ENCODE assay signal across 8 cellular contexts in the genomic region with DNA sequence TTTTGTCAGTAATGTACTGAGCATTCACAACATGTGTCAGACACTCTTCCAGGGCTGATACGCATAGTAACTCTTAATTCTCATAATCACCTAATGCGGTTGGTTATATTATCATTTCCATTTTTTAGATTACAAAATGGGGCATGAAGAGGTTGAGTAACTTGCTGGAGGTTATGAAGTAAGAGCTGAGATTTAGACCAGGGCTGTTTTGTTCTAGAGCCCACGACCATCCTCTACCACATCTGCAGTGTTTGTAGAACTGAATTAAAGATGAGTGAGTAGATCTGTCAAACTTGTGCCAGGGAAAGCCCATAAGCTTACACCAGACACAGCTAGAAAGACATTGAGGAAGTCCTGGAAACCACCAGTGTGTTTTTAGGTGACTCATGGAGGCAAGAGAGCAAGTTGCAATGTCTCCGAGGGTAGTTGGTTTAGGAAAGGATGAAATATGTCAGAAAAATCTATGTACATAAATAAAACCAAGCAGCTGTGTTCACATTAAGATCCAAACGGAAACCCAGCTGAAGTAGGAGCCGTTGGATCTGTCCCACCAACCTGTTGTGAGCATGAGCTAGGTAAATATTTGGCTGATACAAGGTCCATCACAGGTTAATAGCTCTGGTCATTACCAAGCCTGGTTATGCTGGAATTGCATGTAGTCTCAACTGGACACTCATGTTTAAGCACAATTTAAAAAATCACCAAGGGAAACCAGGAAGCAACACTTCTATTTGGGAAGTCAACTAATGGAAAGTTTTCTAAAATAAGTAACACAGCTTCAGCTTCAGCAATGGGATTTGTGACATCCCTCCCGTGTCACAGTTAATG. TPM values are rescaled to one million over a fixed set of nuclear protein-coding genes. Genes with fewer than 3 reads are reported as not detected.
A peak's percentile ranks its signal among the peaks of the same experiment; 100 is the strongest.
DNase-seq lines count a peak whose midpoint lies in the region; ATAC-seq and TF ChIP-seq lines count a peak whose summit lies in the region.

No MANE protein-coding gene starts in this region.

- POLR2A ChIA-PET in PC-3 (lab: Charles Lee; ENCODE audit: unreplicated experiment), result interaction anchor here (0.5 to 1.0 kb wide), 6 partner anchors 28 to 604 kb away, joined by 3 to 53 read pairs (median 6); no protein-coding TSS in a partner anchor
- POLR2A ChIA-PET in CD8-positive, alpha-beta T cell (lab: Charles Lee), result no interaction called here

- TF ChIP-seq CTCF in GM20000 (IDR thresholded peaks at IDR 0.05; ENCODE audit: extremely low read depth, missing control alignments), result no peak
- no peak for TF ChIP-seq CTCF in PC-3 (conservative IDR thresholded peaks at IDR 0.05; ENCODE audit: low read depth, low read length)
- TF ChIP-seq CTCF in esophagus muscularis mucosa (IDR thresholded peaks at IDR 0.05), result no peak
- no peak for TF ChIP-seq CTCF in CD8-positive, alpha-beta T cell (IDR thresholded peaks at IDR 0.05)

- peak overlapping the region; percentile 32 for H2AFZ ChIP-seq in PC-3 (ENCODE audit: low read length)

- CTCF ChIA-PET in PC-3 (lab: Charles Lee), result interaction anchor here (0.6 to 1.6 kb wide), 11 partner anchors 17 to 280 kb away, joined by 3 to 12 read pairs (median 4); a partner anchor contains a TSS
- CTCF ChIA-PET in CD8-positive, alpha-beta T cell (lab: Charles Lee), result interaction anchor here (0.9 to 1.6 kb wide), 2 partner anchors 17 to 139 kb away, joined by 4 to 6 read pairs; no protein-coding TSS in a partner anchor

- H3K9me2 ChIP-seq in PC-3 (replicated peaks; ENCODE audit: low read length), result no peaks in the 10 kb centered on the region

- H3K79me2 ChIP-seq in PC-3 (ENCODE audit: low read length), result no peaks in the 10 kb centered on the region

- H3K36me3 Mint-ChIP-seq in CD8-positive, alpha-beta T cell, result no peaks in the 10 kb centered on the region

- H3K27me3 Mint-ChIP-seq in CD8-positive, alpha-beta T cell (ENCODE audit: low read depth), result peaks cover 9% of the 10 kb centered on the region

- no peaks in the 10 kb centered on the region for H4K20me1 ChIP-seq in PC-3 (ENCODE audit: low read length)

- H3K4me3 ChIP-seq in PC-3 (ENCODE audit: low read length), result peak overlapping the region; percentile 6; the same call in 1 of the 2 replicates
- H3K4me3 ChIP-seq in esophagus muscularis mucosa, result no peak overlapping the region
- H3K4me3 ChIP-seq in skeletal muscle cell (ENCODE audit: low read depth, low read length), result no peak overlapping the region
- H3K4me3 ChIP-seq in CD8-positive, alpha-beta T cell (ENCODE audit: low read depth, low read length), result no peak overlapping the region

- H3K4me1 Mint-ChIP-seq in CD8-positive, alpha-beta T cell (ENCODE audit: low read depth), result peaks cover 7% of the 10 kb centered on the region

- BruUV-seq in PC-3 (replicated peaks; lab: Mats Ljungman, UMichigan), result no TSS peak

- intact Hi-C loops in PC-3 (cut with micrococcal nuclease) (loop anchor here (1.0 kb wide), 1 partner anchor 114 kb away; a partner anchor contains a TSS), esophagus muscularis mucosa (cut with DNase I) (no loop called here)
- intact Hi-C loops in CD8-positive, alpha-beta T cell (cut with DNase I, micrococcal nuclease), result no loop called here

- H3K9ac ChIP-seq in PC-3 (ENCODE audit: low read length), result no peak overlapping the region; the same call in 1 of the 2 replicates

- H3K27ac Mint-ChIP-seq in CD8-positive, alpha-beta T cell, result no peak overlapping the region

- ATAC-seq in PC-3 (peak; percentile 98), HG03175 (IDR thresholded peaks at IDR 0.05; ENCODE audit: unreplicated experiment) (no peak)
- no peak for ATAC-seq in CD8-positive, alpha-beta T cell

- H3K36me3 ChIP-seq in PC-3 (ENCODE audit: low read depth, low read length) (no peaks in the 10 kb centered on the region), esophagus muscularis mucosa (no peaks in the 10 kb centered on the region)
- no peaks in the 10 kb centered on the region for H3K36me3 ChIP-seq in CD8-positive, alpha-beta T cell (ENCODE audit: insufficient read depth, low read length)

- DNase-seq in GM20000 (ENCODE audit: low spot score), result peak; percentile 45
- peak; percentile 90 for DNase-seq in PC-3
- DNase-seq in esophagus muscularis mucosa (ENCODE audit: extremely low spot score), result no peak
- peak; percentile 90 for DNase-seq in skeletal muscle cell (ENCODE audit: low read depth)
- DNase-seq in cerebellum (ENCODE audit: low spot score), result no peak
- no peak for DNase-seq in CD8-positive, alpha-beta T cell
- DNase-seq in iPS-NIHi7 (ENCODE audit: extremely low spot score), result no peak

- no peaks in the 10 kb centered on the region for H3K9me3 ChIP-seq in PC-3 (ENCODE audit: low read length)
- H3K9me3 ChIP-seq in esophagus muscularis mucosa, result no peaks in the 10 kb centered on the region
- no peaks in the 10 kb centered on the region for H3K9me3 ChIP-seq in CD8-positive, alpha-beta T cell (ENCODE audit: low read length)

- H3K4me2 ChIP-seq in PC-3 (ENCODE audit: low read length), result peak overlapping the region; percentile 44

- H3K27me3 ChIP-seq in PC-3 (ENCODE audit: low read length), result no peaks in the 10 kb centered on the region
- H3K27me3 ChIP-seq in esophagus muscularis mucosa, result no peaks in the 10 kb centered on the region
- H3K27me3 ChIP-seq in CD8-positive, alpha-beta T cell (ENCODE audit: insufficient read depth, low read length), result no peaks in the 10 kb centered on the region

- WGBS in esophagus muscularis mucosa, result 31% methylated on average over 7 of the region's 7 CpGs

- no peak overlapping the region for H3K4me3 Mint-ChIP-seq in CD8-positive, alpha-beta T cell

- H3F3A ChIP-seq in PC-3 (ENCODE audit: low read length, unreplicated experiment), result peaks cover 5% of the 10 kb centered on the region

- TF ChIP-seq EP300 in esophagus muscularis mucosa (IDR thresholded peaks at IDR 0.05), result no peak

- H3K4me1 ChIP-seq in PC-3 (ENCODE audit: insufficient read depth, low read length) (peaks cover 17% of the 10 kb centered on the region), esophagus muscularis mucosa (peaks cover 3 to 32% (median 25%) of the 10 kb centered on the region in 4 donors)
- H3K4me1 ChIP-seq in CD8-positive, alpha-beta T cell (ENCODE audit: insufficient read depth, low read length), result no peaks in the 10 kb centered on the region

- H3K27ac ChIP-seq in PC-3 (ENCODE audit: low read length) (peak overlapping the region; percentile 68), esophagus muscularis mucosa (replicated peaks in 1 of 4) (peak overlapping the region; percentile 69 to 79 (median 74))
- H3K27ac ChIP-seq in CD8-positive, alpha-beta T cell (ENCODE audit: low read depth, low read length), result no peak overlapping the region

- TF ChIP-seq POLR2A in esophagus muscularis mucosa (IDR thresholded peaks at IDR 0.05; ENCODE audit: low read depth), result no peak

- no peaks in the 10 kb centered on the region for H3K9me3 Mint-ChIP-seq in CD8-positive, alpha-beta T cell

RNA-seq across cellular contexts. Expression of a gene that starts 49.9 kb away (rescaled TPM):
- total RNA-seq in PC-3 (2014; rRNA removed), result 49.6 and 64.0 TPM in 2 replicates
- total RNA-seq in esophagus muscularis mucosa, result 10 to 100 TPM; 21.7 to 66.7 (median 35.1) TPM
- 5.9 TPM for total RNA-seq in cerebellum
- total RNA-seq in CD8-positive, alpha-beta T cell, result 1 to 10 TPM; 2.5 to 2.7 TPM

Comparison
In these comparisons a context has a peak if more than half of its experiments do, and no peak if none do; other contexts are left out.
1. DNase-seq: peak in GM20000 (single experiment), PC-3 (single experiment) and skeletal muscle cell (single experiment); none in esophagus muscularis mucosa (single experiment), cerebellum (single experiment), CD8-positive, alpha-beta T cell (0 of 7) and iPS-NIHi7 (single experiment).